Comparison of ENCODE assay signal across 26 cellular contexts in genomic region chr5:64333891-64334290, GRCh38.
DNase-seq lines count a peak whose midpoint lies in the region; ATAC-seq, FAIRE-seq and TF ChIP-seq lines count a peak whose summit lies in the region.
"Had no signal": no experiment of that assay in that cellular context is flagged by ENCODE, and none has a peak within 500 bp of the region (broad histone marks: within the 10 kb centered on the region; RNA-seq: fewer than 3 reads in every experiment).

No MANE protein-coding gene starts in this region.

- H3K9ac ChIP-seq in neural progenitor cell, result no peak overlapping the region
- H3K9ac ChIP-seq: GM23248 had no signal

- DNase-seq in G401 (ENCODE audit: low spot score) (peak; percentile 7), cerebellar cortex (ENCODE audit: low spot score) (peak; percentile 2), kidney glomerular epithelial cell (lab: John Stamatoyannopoulos, UW) (peak; percentile 54), neural progenitor cell (ENCODE audit: low spot score) (peak; percentile 73), NCI-H1694 (lab: John Stamatoyannopoulos, UW) (no peak), GM19239 (ENCODE audit: insufficient read length, low spot score) (no peak)
- DNase-seq: 8988T, ACHN, Calu3, DMS79 treated with DMSO at 0.1 percent for 48 hours, GM23248, HFFc6, NCI-H1048, NCI-H1417, NCI-H187, NCI-H2107, NCI-H446, NCI-H524 treated with DMSO at 0.1 percent for 48 hours, NCI-H774, SHP77 had no signal

- H2AFZ ChIP-seq in neural progenitor cell (replicated peaks), result no peak overlapping the region
- H2AFZ ChIP-seq: GM23248 had no signal

- peaks cover 4% of the 10 kb centered on the region for H3K27me3 Mint-ChIP-seq in neural progenitor cell (ENCODE audit: insufficient read depth, low read depth)
- H3K27me3 Mint-ChIP-seq: IgD-negative memory B cell had no signal

- H3K4me2 ChIP-seq in neural progenitor cell, result peak overlapping the region; percentile 39

- H4K20me1 ChIP-seq in neural progenitor cell (ENCODE audit: low read depth), result no peaks in the 10 kb centered on the region

- H3K4me3 Mint-ChIP-seq in neural progenitor cell, result peak overlapping the region; percentile 34
- H3K4me3 Mint-ChIP-seq: HFFc6, IgD-negative memory B cell had no signal

- in situ Hi-C loops in G401 (cut with HindIII; ENCODE audit: low sequenced_read_pairs), result no loop called here

- H3K27ac Mint-ChIP-seq in neural progenitor cell, result peak overlapping the region; percentile 72
- H3K27ac Mint-ChIP-seq: HFFc6, IgD-negative memory B cell had no signal

- peaks cover 24% of the 10 kb centered on the region for H3K4me1 Mint-ChIP-seq in neural progenitor cell
- H3K4me1 Mint-ChIP-seq: IgD-negative memory B cell had no signal

- no peak overlapping the region for H3K4me3 ChIP-seq in neural progenitor cell
- H3K4me3 ChIP-seq: GM23248, HAP-1 had no signal

- no peaks in the 10 kb centered on the region for H3K9me3 ChIP-seq in neural progenitor cell (ENCODE audit: low read depth)
- H3K9me3 ChIP-seq: HAP-1 had no signal

- H3K79me2 ChIP-seq in neural progenitor cell (ENCODE audit: low read depth), result no peaks in the 10 kb centered on the region

- no peak for ATAC-seq in GM21390 (IDR thresholded peaks at IDR 0.05; ENCODE audit: unreplicated experiment)
- ATAC-seq in HG02610 (IDR thresholded peaks at IDR 0.05; ENCODE audit: unreplicated experiment), result no peak
- ATAC-seq: Panc1 had no signal

- peak overlapping the region; percentile 53 for H3K27ac ChIP-seq in neural progenitor cell
- H3K27ac ChIP-seq: GM23248, RWPE1 had no signal

- no peak for TF ChIP-seq CTCF in neural progenitor cell (IDR thresholded peaks at IDR 0.05)

- no peaks in the 10 kb centered on the region for H3K27me3 ChIP-seq in neural progenitor cell

- H3K36me3 ChIP-seq in neural progenitor cell, result no peaks in the 10 kb centered on the region
- H3K36me3 ChIP-seq: HAP-1 had no signal

- peaks cover 4% of the 10 kb centered on the region for H3K36me3 Mint-ChIP-seq in neural progenitor cell

- H3K4me1 ChIP-seq in neural progenitor cell, result peaks cover 15% of the 10 kb centered on the region
- H3K4me1 ChIP-seq: HAP-1 had no signal

- H3K9me3 Mint-ChIP-seq in neural progenitor cell, result no peaks in the 10 kb centered on the region

- H3F3A ChIP-seq in neural progenitor cell (ENCODE audit: low read depth), result peaks cover 6% of the 10 kb centered on the region

- FAIRE-seq in GM19239 (lab: Jason Lieb, UNC), result no peak

Comparison
In these comparisons a context has a peak if more than half of its experiments do, and no peak if none do; other contexts are left out.
1. DNase-seq: peak in G401 (single experiment), cerebellar cortex (single experiment), kidney glomerular epithelial cell (single experiment) and neural progenitor cell (single experiment); none in NCI-H1694 (single experiment) and GM19239 (single experiment).